ENCODE assay signal across 12 cellular contexts in the genomic region with DNA sequence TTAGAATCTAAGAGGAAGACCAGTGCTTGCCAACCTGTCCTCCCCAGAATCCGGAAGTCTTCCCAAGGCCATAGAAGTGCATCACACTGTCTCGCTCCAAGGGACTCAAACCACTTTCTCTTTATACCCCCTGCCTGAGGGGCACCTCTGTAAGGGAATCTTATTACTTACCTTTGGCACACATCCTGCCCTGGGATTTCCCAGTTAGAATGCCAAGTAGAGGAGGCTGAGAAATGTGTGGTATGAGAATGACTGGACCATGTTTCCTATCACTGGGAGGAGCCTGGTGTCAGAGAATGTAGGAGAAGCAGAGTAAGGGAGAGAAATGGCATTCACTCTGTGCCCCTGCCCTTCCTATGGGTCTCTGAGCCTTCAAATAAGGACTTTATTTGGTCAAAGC.
DNase-seq lines count a peak whose midpoint lies in the region; TF ChIP-seq lines count a peak whose summit lies in the region.
"Had no signal": no experiment of that assay in that cellular context is flagged by ENCODE, and none has a peak within 500 bp of the region (broad histone marks: within the 10 kb centered on the region; RNA-seq: fewer than 3 reads in every experiment).

No MANE protein-coding gene starts in this region.

- intact Hi-C loops in activated naive CD4-positive, alpha-beta T cell treated with anti-CD3 and anti-CD28 coated beads for 36 hours (cut with micrococcal nuclease): no loop called here

- H3K36me3 ChIP-seq in right atrium auricular region: peaks cover 4% of the 10 kb centered on the region
- H3K36me3 ChIP-seq: cardiac muscle cell had no signal

- H3K27me3 ChIP-seq in right atrium auricular region: no peaks in the 10 kb centered on the region
- H3K27me3 ChIP-seq: cardiac muscle cell had no signal

- H3K27me3 Mint-ChIP-seq in activated naive CD4-positive, alpha-beta T cell treated with anti-CD3 and anti-CD28 coated beads for 36 hours (ENCODE audit: low read depth): no peaks in the 10 kb centered on the region
- H3K27me3 Mint-ChIP-seq in activated naive CD4-positive, alpha-beta T cell treated with anti-CD3 and anti-CD28 coated beads, Interleukin-2, amount 10 ng/mL, durations not matched to agents 7 days and 5 days: no peaks in the 10 kb centered on the region
- no peaks in the 10 kb centered on the region for H3K27me3 Mint-ChIP-seq in type B pancreatic cell

- peaks cover 12% of the 10 kb centered on the region for H3K4me1 Mint-ChIP-seq in activated naive CD4-positive, alpha-beta T cell treated with anti-CD3 and anti-CD28 coated beads for 36 hours (ENCODE audit: low read depth)
- no peaks in the 10 kb centered on the region for H3K4me1 Mint-ChIP-seq in activated naive CD4-positive, alpha-beta T cell treated with anti-CD3 and anti-CD28 coated beads, Interleukin-2, amount 10 ng/mL, durations not matched to agents 7 days and 5 days
- peaks cover 27% of the 10 kb centered on the region for H3K4me1 Mint-ChIP-seq in type B pancreatic cell (ENCODE audit: unreplicated experiment)

- H3K27ac Mint-ChIP-seq in activated naive CD4-positive, alpha-beta T cell treated with anti-CD3 and anti-CD28 coated beads for 36 hours: no peak overlapping the region
- H3K27ac Mint-ChIP-seq in activated naive CD4-positive, alpha-beta T cell treated with anti-CD3 and anti-CD28 coated beads, Interleukin-2, amount 10 ng/mL, durations not matched to agents 7 days and 5 days: no peak overlapping the region
- H3K27ac Mint-ChIP-seq in type B pancreatic cell: peak overlapping the region; percentile 26

- TF ChIP-seq CTCF in astrocyte of the cerebellum (IDR thresholded peaks at IDR 0.05; ENCODE audit: low read depth, low read length, missing control alignments): no peak
- no peak for TF ChIP-seq CTCF in right atrium auricular region (IDR thresholded peaks at IDR 0.05)
- no peak for TF ChIP-seq CTCF in type B pancreatic cell (conservative IDR thresholded peaks at IDR 0.05)

- in situ Hi-C loops in astrocyte of the cerebellum (cut with HindIII; ENCODE audit: low sequenced_read_pairs): no loop called here

- CTCF ChIA-PET in activated naive CD4-positive, alpha-beta T cell treated with anti-CD3 and anti-CD28 coated beads for 36 hours (lab: Charles Lee): no interaction called here
- CTCF ChIA-PET in activated naive CD4-positive, alpha-beta T cell treated with anti-CD3 and anti-CD28 coated beads, Interleukin-2, amount 10 ng/mL, durations not matched to agents 7 days and 5 days (lab: Charles Lee): no interaction called here

- DNase-seq in activated naive CD4-positive, alpha-beta T cell treated with anti-CD3 and anti-CD28 coated beads for 36 hours: peak; percentile 41
- no peak for DNase-seq in activated naive CD4-positive, alpha-beta T cell treated with anti-CD3 and anti-CD28 coated beads, Interleukin-2, amount 10 ng/mL, durations not matched to agents 7 days and 5 days
- DNase-seq in astrocyte of the cerebellum (ENCODE audit: low read depth) (peak; percentile 38), right atrium auricular region (ENCODE audit: low spot score) (no peak), type B pancreatic cell (ENCODE audit: extremely low spot score, unreplicated experiment) (no peak), NCI-H2196 treated with DMSO at 0.1 percent for 48 hours (lab: John Stamatoyannopoulos, UW; ENCODE audit: unreplicated experiment) (no peak), NCI-H510A (lab: John Stamatoyannopoulos, UW) (no peak), activated gamma-delta T cell (lab: John Stamatoyannopoulos, UW) (no peak)
- DNase-seq: glutamatergic neuron; NCI-H2171 treated with DMSO at 0.1 percent for 48 hours; stimulated activated CD4-positive, alpha-beta T cell treated with anti-CD3 and anti-CD28 coated beads, Interleukin-2, amount 100 ng/mL, for 24 hours had no signal

- no peak overlapping the region for H3K4me3 ChIP-seq in astrocyte of the cerebellum (ENCODE audit: low read depth, low read length)
- no peak overlapping the region for H3K4me3 ChIP-seq in right atrium auricular region
- H3K4me3 ChIP-seq: cardiac muscle cell had no signal

- H3K9me3 ChIP-seq in right atrium auricular region: no peaks in the 10 kb centered on the region

- peaks cover 0 to 36% of the 10 kb centered on the region in 2 donors for H3K4me1 ChIP-seq in right atrium auricular region

- H3K27ac ChIP-seq in right atrium auricular region: peak overlapping the region; percentile 7 to 54
- H3K27ac ChIP-seq: cardiac muscle cell had no signal

- no peaks in the 10 kb centered on the region for H3K9me3 Mint-ChIP-seq in activated naive CD4-positive, alpha-beta T cell treated with anti-CD3 and anti-CD28 coated beads for 36 hours
- H3K9me3 Mint-ChIP-seq in activated naive CD4-positive, alpha-beta T cell treated with anti-CD3 and anti-CD28 coated beads, Interleukin-2, amount 10 ng/mL, durations not matched to agents 7 days and 5 days: no peaks in the 10 kb centered on the region
- H3K9me3 Mint-ChIP-seq in type B pancreatic cell: no peaks in the 10 kb centered on the region

- H3K4me3 Mint-ChIP-seq in activated naive CD4-positive, alpha-beta T cell treated with anti-CD3 and anti-CD28 coated beads for 36 hours: no peak overlapping the region
- H3K4me3 Mint-ChIP-seq in activated naive CD4-positive, alpha-beta T cell treated with anti-CD3 and anti-CD28 coated beads, Interleukin-2, amount 10 ng/mL, durations not matched to agents 7 days and 5 days: no peak overlapping the region
- no peak overlapping the region for H3K4me3 Mint-ChIP-seq in type B pancreatic cell

- H3K36me3 Mint-ChIP-seq in activated naive CD4-positive, alpha-beta T cell treated with anti-CD3 and anti-CD28 coated beads for 36 hours (ENCODE audit: low read depth): peaks cover 4% of the 10 kb centered on the region
- peaks cover 11% of the 10 kb centered on the region for H3K36me3 Mint-ChIP-seq in activated naive CD4-positive, alpha-beta T cell treated with anti-CD3 and anti-CD28 coated beads, Interleukin-2, amount 10 ng/mL, durations not matched to agents 7 days and 5 days
- H3K36me3 Mint-ChIP-seq in type B pancreatic cell: peaks cover 41% of the 10 kb centered on the region

Comparison
In these comparisons a context has a peak if more than half of its experiments do, and no peak if none do; other contexts are left out.
1. DNase-seq: peak in activated naive CD4-positive, alpha-beta T cell treated with anti-CD3 and anti-CD28 coated beads for 36 hours (single experiment) and astrocyte of the cerebellum (single experiment); none in activated naive CD4-positive, alpha-beta T cell treated with anti-CD3 and anti-CD28 coated beads, Interleukin-2, amount 10 ng/mL, durations not matched to agents 7 days and 5 days (single experiment), right atrium auricular region (single experiment), type B pancreatic cell (single experiment), NCI-H2196 treated with DMSO at 0.1 percent for 48 hours (single experiment), NCI-H510A (single experiment) and activated gamma-delta T cell (single experiment).